ENCODE assay signal across 17 cellular contexts in the genomic region with DNA sequence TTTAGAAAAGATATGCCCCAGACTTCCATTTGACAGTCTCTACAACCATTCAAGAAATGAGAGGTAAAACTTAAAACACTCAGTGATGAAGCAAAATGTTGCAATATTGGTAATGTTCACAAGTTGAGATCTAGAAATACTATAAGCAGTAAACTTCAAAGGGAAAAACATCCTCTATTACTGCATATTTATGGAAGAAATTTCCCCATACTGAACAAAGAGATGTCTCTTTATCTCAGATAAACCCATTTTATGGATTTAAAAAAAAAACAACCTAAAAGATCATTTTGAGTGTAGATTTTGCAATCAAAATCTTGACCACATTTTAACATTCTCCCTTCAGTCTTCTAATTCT.
A peak's percentile ranks its signal among the peaks of the same experiment; 100 is the strongest.
DNase-seq lines count a peak whose midpoint lies in the region; ATAC-seq and TF ChIP-seq lines count a peak whose summit lies in the region.
"Had no signal": no experiment of that assay in that cellular context is flagged by ENCODE, and none has a peak within 500 bp of the region (broad histone marks: within the 10 kb centered on the region; RNA-seq: fewer than 3 reads in every experiment).

No MANE protein-coding gene starts in this region.

- peak overlapping the region; percentile 99 for H3K27ac Mint-ChIP-seq in CD4-positive, alpha-beta T cell
- peak overlapping the region; percentile 99 for H3K27ac Mint-ChIP-seq in activated CD8-positive, alpha-beta T cell treated with anti-CD3 and anti-CD28 coated beads, Interleukin-2, amount 10 ng/mL, durations not matched to agents 7 days and 5 days
- H3K27ac Mint-ChIP-seq in naive thymus-derived CD8-positive, alpha-beta T cell: peak overlapping the region; percentile 96 to 100 (median 98)
- no peak overlapping the region for H3K27ac Mint-ChIP-seq in chondrocyte (ENCODE audit: unreplicated experiment)

- POLR2A ChIA-PET in CD4-positive, alpha-beta T cell (lab: Charles Lee): interaction anchor here (0.9 to 1.9 kb wide), 9 partner anchors 9 to 177 kb away, joined by 3 to 9 read pairs (median 4); no protein-coding TSS in a partner anchor
- POLR2A ChIA-PET in activated CD8-positive, alpha-beta T cell treated with anti-CD3 and anti-CD28 coated beads, Interleukin-2, amount 10 ng/mL, durations not matched to agents 7 days and 5 days (lab: Charles Lee): interaction anchor here (0.6 to 4.8 kb wide), 16 partner anchors 8 to 182 kb away, joined by 3 to 28 read pairs (median 5); partner anchors contain the start of gene TAB2
- POLR2A ChIA-PET in naive thymus-derived CD8-positive, alpha-beta T cell (lab: Charles Lee): interaction anchor here (0.9 to 3.1 kb wide), 8 partner anchors 9 to 55 kb away, joined by 3 to 32 read pairs (median 4); no protein-coding TSS in a partner anchor

- peaks cover 5% of the 10 kb centered on the region for H3K9me3 ChIP-seq in CD4-positive, alpha-beta T cell (ENCODE audit: control insufficient read depth, low read length)
- H3K9me3 ChIP-seq: BE2C, vagina had no signal

- intact Hi-C loops in CD4-positive, alpha-beta T cell (cut with DNase I, micrococcal nuclease): loop anchor here in 1 of 2 experiments (2.0 to 5.0 kb wide), 2 partner anchors 95 to 178 kb away; partner anchors contain the start of gene TAB2

- DNase-seq in CD4-positive, alpha-beta T cell: no peak
- DNase-seq in activated CD8-positive, alpha-beta T cell treated with anti-CD3 and anti-CD28 coated beads, Interleukin-2, amount 10 ng/mL, durations not matched to agents 7 days and 5 days: no peak
- no peak for DNase-seq in naive thymus-derived CD8-positive, alpha-beta T cell
- DNase-seq in stimulated activated CD8-positive, alpha-beta memory T cell treated with anti-CD3 and anti-CD28 coated beads, Interleukin-4, amount 100 ng/mL, for 48 hours: no peak
- DNase-seq in NCI-H226 (no peak), chondrocyte (ENCODE audit: low spot score) (no peak)
- DNase-seq: BE2C, cortex of kidney, HCEC 1CT, heart right ventricle, IMR-90, midbrain, NCI-H1417, NCI-H2227 treated with DMSO at 0.1 percent for 48 hours, stomach had no signal

- CTCF ChIA-PET in CD4-positive, alpha-beta T cell (lab: Charles Lee): interaction anchor here (0.6 to 2.1 kb wide), 5 partner anchors 11 to 580 kb away, joined by 3 to 5 read pairs (median 3); no protein-coding TSS in a partner anchor
- CTCF ChIA-PET in activated CD8-positive, alpha-beta T cell treated with anti-CD3 and anti-CD28 coated beads, Interleukin-2, amount 10 ng/mL, durations not matched to agents 7 days and 5 days (lab: Charles Lee): interaction anchor here (0.9 to 2.9 kb wide), 7 partner anchors 8 to 407 kb away, joined by 3 to 24 read pairs (median 3); no protein-coding TSS in a partner anchor

- H3K4me1 Mint-ChIP-seq in CD4-positive, alpha-beta T cell (ENCODE audit: low read depth): peaks cover 39% of the 10 kb centered on the region
- peaks cover 61% of the 10 kb centered on the region for H3K4me1 Mint-ChIP-seq in activated CD8-positive, alpha-beta T cell treated with anti-CD3 and anti-CD28 coated beads, Interleukin-2, amount 10 ng/mL, durations not matched to agents 7 days and 5 days (ENCODE audit: low read depth)
- peaks cover 22 to 33% (median 32%) of the 10 kb centered on the region in 4 donors for H3K4me1 Mint-ChIP-seq in naive thymus-derived CD8-positive, alpha-beta T cell
- peaks cover 4% of the 10 kb centered on the region for H3K4me1 Mint-ChIP-seq in chondrocyte (ENCODE audit: low read depth)

- H3K27ac ChIP-seq in CD4-positive, alpha-beta T cell (ENCODE audit: low read depth, low read length): peak overlapping the region; percentile 94
- H3K27ac ChIP-seq: vagina had no signal

- peak overlapping the region; percentile 64 for H3K4me3 Mint-ChIP-seq in CD4-positive, alpha-beta T cell
- H3K4me3 Mint-ChIP-seq in activated CD8-positive, alpha-beta T cell treated with anti-CD3 and anti-CD28 coated beads, Interleukin-2, amount 10 ng/mL, durations not matched to agents 7 days and 5 days: peak overlapping the region; percentile 76
- peak overlapping the region; percentile 56 to 85 (median 80) for H3K4me3 Mint-ChIP-seq in naive thymus-derived CD8-positive, alpha-beta T cell
- H3K4me3 Mint-ChIP-seq in chondrocyte (ENCODE audit: unreplicated experiment): no peak overlapping the region

- H3K9me3 Mint-ChIP-seq in CD4-positive, alpha-beta T cell: peaks cover 2% of the 10 kb centered on the region
- H3K9me3 Mint-ChIP-seq in activated CD8-positive, alpha-beta T cell treated with anti-CD3 and anti-CD28 coated beads, Interleukin-2, amount 10 ng/mL, durations not matched to agents 7 days and 5 days (ENCODE audit: insufficient read depth): peaks cover 20% of the 10 kb centered on the region
- peaks cover 0 to 25% (median 9%) of the 10 kb centered on the region in 9 donors for H3K9me3 Mint-ChIP-seq in naive thymus-derived CD8-positive, alpha-beta T cell
- H3K9me3 Mint-ChIP-seq in chondrocyte (ENCODE audit: low read depth): no peaks in the 10 kb centered on the region

- TF ChIP-seq CTCF in CD4-positive, alpha-beta T cell (IDR thresholded peaks at IDR 0.05): no peak
- TF ChIP-seq CTCF in chondrocyte (IDR thresholded peaks at IDR 0.05): no peak

- H3K27me3 ChIP-seq in CD4-positive, alpha-beta T cell (ENCODE audit: control insufficient read depth, insufficient read depth, low read length): no peaks in the 10 kb centered on the region
- H3K27me3 ChIP-seq: BE2C, stomach, vagina had no signal

- peak; percentile 4 for ATAC-seq in CD4-positive, alpha-beta T cell (ENCODE audit: poor library complexity)
- ATAC-seq in GM18861 (IDR thresholded peaks at IDR 0.05; ENCODE audit: unreplicated experiment): peak; percentile 3
- no peak for ATAC-seq in activated CD8-positive, alpha-beta T cell treated with anti-CD3 and anti-CD28 coated beads, Interleukin-2, amount 10 ng/mL, durations not matched to agents 7 days and 5 days
- no peak for ATAC-seq in naive thymus-derived CD8-positive, alpha-beta T cell
- ATAC-seq: heart right ventricle had no signal

- no peaks in the 10 kb centered on the region for H3K27me3 Mint-ChIP-seq in CD4-positive, alpha-beta T cell
- H3K27me3 Mint-ChIP-seq in activated CD8-positive, alpha-beta T cell treated with anti-CD3 and anti-CD28 coated beads, Interleukin-2, amount 10 ng/mL, durations not matched to agents 7 days and 5 days (ENCODE audit: low read depth): no peaks in the 10 kb centered on the region
- no peaks in the 10 kb centered on the region for H3K27me3 Mint-ChIP-seq in naive thymus-derived CD8-positive, alpha-beta T cell
- H3K27me3 Mint-ChIP-seq in chondrocyte (ENCODE audit: low read depth): no peaks in the 10 kb centered on the region

- H3K36me3 Mint-ChIP-seq in CD4-positive, alpha-beta T cell (ENCODE audit: low read depth): peaks cover 36% of the 10 kb centered on the region
- peaks cover 58% of the 10 kb centered on the region for H3K36me3 Mint-ChIP-seq in activated CD8-positive, alpha-beta T cell treated with anti-CD3 and anti-CD28 coated beads, Interleukin-2, amount 10 ng/mL, durations not matched to agents 7 days and 5 days (ENCODE audit: low read depth)
- H3K36me3 Mint-ChIP-seq in naive thymus-derived CD8-positive, alpha-beta T cell: peaks cover 0 to 12% (median 12%) of the 10 kb centered on the region in 3 donors
- no peaks in the 10 kb centered on the region for H3K36me3 Mint-ChIP-seq in chondrocyte (ENCODE audit: low read depth)

Comparison
In these comparisons a context has a peak if more than half of its experiments do, and no peak if none do; other contexts are left out.
1. ATAC-seq: peak in CD4-positive, alpha-beta T cell (single experiment) and GM18861 (single experiment); none in activated CD8-positive, alpha-beta T cell treated with anti-CD3 and anti-CD28 coated beads, Interleukin-2, amount 10 ng/mL, durations not matched to agents 7 days and 5 days (single experiment) and naive thymus-derived CD8-positive, alpha-beta T cell (0 of 2).